In genomic region chr5:57338068-57338848, GRCh38 we compare ENCODE assay signal across 9 cellular contexts.
A peak's percentile ranks its signal among the peaks of the same experiment; 100 is the strongest.
DNase-seq lines count a peak whose midpoint lies in the region; ATAC-seq and TF ChIP-seq lines count a peak whose summit lies in the region.
"Had no signal": no experiment of that assay in that cellular context is flagged by ENCODE, and none has a peak within 500 bp of the region (broad histone marks: within the 10 kb centered on the region; RNA-seq: fewer than 3 reads in every experiment).

No MANE protein-coding gene starts in this region.

- no peak overlapping the region for H3K9ac ChIP-seq in H9 (ENCODE audit: extremely low read depth, insufficient read length, low read length)

- no peaks in the 10 kb centered on the region for H3K36me3 Mint-ChIP-seq in H9 (ENCODE audit: insufficient read depth in 1 of 3, low read depth in 3 of 3)
- H3K36me3 Mint-ChIP-seq in T-helper 17 cell (ENCODE audit: low read depth) = peaks cover 2% of the 10 kb centered on the region

- no peaks in the 10 kb centered on the region for H3K79me2 ChIP-seq in H9 (ENCODE audit: insufficient read depth, low read length)

- H3K4me1 ChIP-seq in H9 (ENCODE audit: insufficient read depth, low read length) = no peaks in the 10 kb centered on the region

- H2AFZ ChIP-seq in H9 (ENCODE audit: low read length) = no peak overlapping the region

- H2AK5ac ChIP-seq in H9 (ENCODE audit: insufficient read length, low read length) = no peak overlapping the region

- no peak overlapping the region for H3T11ph ChIP-seq in H9 (ENCODE audit: low read length)

- H3K27me3 Mint-ChIP-seq in H9 (ENCODE audit: low read depth) = no peaks in the 10 kb centered on the region
- peaks cover 12% of the 10 kb centered on the region for H3K27me3 Mint-ChIP-seq in T-helper 17 cell

- no peak overlapping the region for H3K27ac Mint-ChIP-seq in H9
- no peak overlapping the region for H3K27ac Mint-ChIP-seq in T-helper 17 cell

- H3K56ac ChIP-seq in H9 (ENCODE audit: insufficient read length, low read depth, low read length) = no peak overlapping the region

- intact Hi-C loops in left ventricle myocardium superior (cut with micrococcal nuclease) = no loop called here

- DNase-seq in SIG-M5 treated with dmso at 0.1 percent for 504 hours (lab: John Stamatoyannopoulos, UW; ENCODE audit: unreplicated experiment) (peak; percentile 44), SIG-M5 (lab: John Stamatoyannopoulos, UW) (no peak), H9 (peak; percentile 49), OCI-M1 (lab: John Stamatoyannopoulos, UW) (peak; percentile 67), left ventricle myocardium superior (no peak), T1000 (lab: John Stamatoyannopoulos, UW) (no peak), T-helper 17 cell (no peak), substantia nigra (lab: John Stamatoyannopoulos, UW) (no peak)
- DNase-seq: activated T-cell treated with anti-CD3 and anti-CD28 coated beads, Interleukin-2, amount 50 U/mL, for 4 hours had no signal

- H2BK20ac ChIP-seq in H9 (ENCODE audit: low read depth, low read length, poor library complexity, severe bottlenecking) = no peak overlapping the region

- no peak overlapping the region for H3K23ac ChIP-seq in H9 (ENCODE audit: insufficient read length, low read depth, low read length)

- H3K14ac ChIP-seq in H9 (ENCODE audit: insufficient read depth, low read length) = no peak overlapping the region

- no peaks in the 10 kb centered on the region for H3K23me2 ChIP-seq in H9 (ENCODE audit: insufficient read length, low read depth, low read length, poor library complexity, severe bottlenecking)

- H3K18ac ChIP-seq in H9 (ENCODE audit: insufficient read length, low read depth, low read length) = no peak overlapping the region

- H4K20me1 ChIP-seq in H9 (ENCODE audit: control insufficient read depth, insufficient read depth, insufficient read length) = no peaks in the 10 kb centered on the region

- peak; percentile 52 for ATAC-seq in left ventricle myocardium superior
- ATAC-seq in T-helper 17 cell = no peak

- no peak overlapping the region for H3K4me3 Mint-ChIP-seq in H9
- H3K4me3 Mint-ChIP-seq in T-helper 17 cell = no peak overlapping the region
- H3K4me3 Mint-ChIP-seq: activated T-cell treated with anti-CD3 and anti-CD28 coated beads, Interleukin-2, amount 50 U/mL, for 4 hours had no signal

- H4K5ac ChIP-seq in H9 (ENCODE audit: insufficient read length, low read depth, low read length) = no peak overlapping the region

- no peaks in the 10 kb centered on the region for H3K27me3 ChIP-seq in H9 (ENCODE audit: insufficient read depth, low read length)

- H2BK120ac ChIP-seq in H9 (ENCODE audit: low read depth, low read length, poor library complexity, severe bottlenecking) = no peak overlapping the region

- H3K27ac ChIP-seq in H9 (ENCODE audit: insufficient read length, low read depth, low read length) (no peak overlapping the region), substantia nigra (ENCODE audit: low read depth, low read length, poor library complexity, severe bottlenecking) (no peak overlapping the region)

- no CpG with 5 or more reads among the region's 4 CpGs for WGBS in H9 (ENCODE audit: extremely low coverage, insufficient read length, low lambda C conversion rate)

- no peak overlapping the region for H3K4me2 ChIP-seq in H9 (ENCODE audit: insufficient read depth, insufficient read length, low read length)

- H2BK15ac ChIP-seq in H9 (ENCODE audit: low read depth, low read length) = no peak overlapping the region

- H3K4ac ChIP-seq in H9 (ENCODE audit: low read depth, low read length) = no peak overlapping the region

- H2BK5ac ChIP-seq in H9 (ENCODE audit: insufficient read length, low read length) = no peak overlapping the region

- H4K8ac ChIP-seq in H9 (replicated peaks; ENCODE audit: insufficient read length, low read depth, low read length) = no peak overlapping the region

- no peak overlapping the region for H4K91ac ChIP-seq in H9 (ENCODE audit: insufficient read length, low read depth, low read length)

- no peaks in the 10 kb centered on the region for H3K9me3 ChIP-seq in H9 (ENCODE audit: control insufficient read depth, low read depth, low read length)
- no peaks in the 10 kb centered on the region for H3K9me3 ChIP-seq in T-helper 17 cell (ENCODE audit: control insufficient read depth, low read length, poor library complexity, severe bottlenecking)

- H3K79me1 ChIP-seq in H9 (ENCODE audit: insufficient read depth, low read depth, low read length, poor library complexity, severe bottlenecking) = no peaks in the 10 kb centered on the region

- peak; percentile 76 for TF ChIP-seq CTCF in H9 (conservative IDR thresholded peaks at IDR 0.05)

- H3K9me3 Mint-ChIP-seq in H9 = no peaks in the 10 kb centered on the region
- H3K9me3 Mint-ChIP-seq: activated T-cell treated with anti-CD3 and anti-CD28 coated beads, Interleukin-2, amount 50 U/mL, for 4 hours had no signal

- no peaks in the 10 kb centered on the region for H3K4me1 Mint-ChIP-seq in H9
- no peaks in the 10 kb centered on the region for H3K4me1 Mint-ChIP-seq in T-helper 17 cell

- no peak overlapping the region for H2BK12ac ChIP-seq in H9 (ENCODE audit: insufficient read length, low read depth, low read length)

Comparison
In these comparisons a context has a peak if more than half of its experiments do, and no peak if none do; other contexts are left out.
1. DNase-seq: peak in SIG-M5 treated with dmso at 0.1 percent for 504 hours (single experiment), H9 (single experiment) and OCI-M1 (single experiment); none in SIG-M5 (single experiment), left ventricle myocardium superior (single experiment), T1000 (single experiment), T-helper 17 cell (0 of 3) and substantia nigra (0 of 49).